8 cellular contexts compared by ENCODE assay signal in the genomic region with DNA sequence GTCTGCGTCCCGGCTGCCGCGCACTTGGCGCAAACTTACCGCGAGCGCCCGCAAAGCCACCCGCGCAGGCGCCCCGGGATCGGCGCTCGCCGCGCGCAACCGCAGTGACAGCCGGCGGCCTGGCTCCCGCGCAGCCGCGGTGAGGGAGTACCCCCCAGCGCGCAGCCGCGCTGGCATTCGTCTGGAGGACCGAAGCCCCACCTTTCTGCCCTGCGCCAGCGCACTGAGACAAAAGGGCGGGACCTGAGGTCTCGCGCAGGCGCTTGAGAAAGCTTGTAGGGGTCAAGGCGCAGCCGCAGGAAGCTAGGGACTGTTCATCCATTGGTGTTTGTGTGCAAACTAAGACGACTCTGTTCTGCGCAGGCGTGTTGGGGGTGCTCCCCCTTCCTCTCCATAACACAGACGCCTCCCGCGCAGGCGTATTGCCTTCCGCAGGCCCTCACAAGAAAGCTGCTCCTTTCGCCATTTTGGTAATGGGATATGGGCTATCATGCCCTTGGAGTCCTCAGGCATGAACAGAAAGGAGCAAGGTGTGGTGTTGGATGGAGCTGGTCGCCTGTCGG. TPM values are rescaled to one million over a fixed set of nuclear protein-coding genes. Genes with fewer than 3 reads are reported as not detected.
A peak's percentile ranks its signal among the peaks of the same experiment; 100 is the strongest.
DNase-seq lines count a peak whose midpoint lies in the region; ATAC-seq, FAIRE-seq and TF ChIP-seq lines count a peak whose summit lies in the region.

Gene PHF12 (minus strand): TSS at position 91 of the 563 bp plus-strand sequence. CDS start 558 bp downstream, outside the sequence.

- TF ChIP-seq CTCF in adrenal gland (IDR thresholded peaks at IDR 0.05) = no peak
- no peak for TF ChIP-seq CTCF in heart right ventricle (IDR thresholded peaks at IDR 0.05)
- peak in 1 of 6 experiments; percentile 41 for TF ChIP-seq CTCF in upper lobe of left lung (IDR thresholded peaks at IDR 0.05)

- H3K4me3 ChIP-seq in adrenal gland (peak within 1 kb of the TSS; percentile 44 to 90 (median 66)), heart right ventricle (peak within 1 kb of the TSS; percentile 68 to 93 (median 88)), upper lobe of left lung (peak within 1 kb of the TSS; percentile 73 to 98 (median 88))

- DNase-seq in GM12892 (ENCODE audit: insufficient read length) = peak; percentile 92
- DNase-seq in NCI-H146 (lab: John Stamatoyannopoulos, UW) = peak; percentile 100
- DNase-seq in T-helper 1 cell = peak; percentile 100
- peak; percentile 99 to 100 (median 100) for DNase-seq in adrenal gland
- peak; percentile 99 to 100 for DNase-seq in heart right ventricle
- peak; percentile 99 to 100 (median 99) for DNase-seq in posterior cingulate gyrus
- peak; percentile 99 to 100 for DNase-seq in upper lobe of left lung

- intact Hi-C loops in adrenal gland (cut with DNase I) = no loop called here
- intact Hi-C loops in heart right ventricle (cut with DNase I) = loop anchor here in 5 of 10 donors (5.0 to 10.0 kb wide), 4 partner anchors 224 to 617 kb away; partner anchors contain the start of genes NEK8 (in 4 of the 5), TLCD1 (in 4 of the 5), IFT20 (in 2 of the 5) and TNFAIP1 (in 2 of the 5)
- intact Hi-C loops in posterior cingulate gyrus (cut with DNase I) = no loop called here

- no peaks in the 10 kb centered on the region for H3K36me3 ChIP-seq in adrenal gland (replicated peaks in 1 of 2)
- H3K36me3 ChIP-seq in heart right ventricle = peaks cover 0 to 18% (median 0%) of the 10 kb centered on the region in 9 donors
- H3K36me3 ChIP-seq in upper lobe of left lung = no peaks in the 10 kb centered on the region

- peak; percentile 98 for FAIRE-seq in GM12892 (lab: Jason Lieb, UNC)

- TF ChIP-seq POLR2A in GM12892 (IDR thresholded peaks at IDR 0.05; ENCODE audit: low read depth, low read length) = peak; percentile 65; the same call in 1 of the 2 replicates
- peak; percentile 34 to 73 for TF ChIP-seq POLR2A in adrenal gland (IDR thresholded peaks at IDR 0.05)
- TF ChIP-seq POLR2A in upper lobe of left lung (IDR thresholded peaks at IDR 0.05) = peak in 3 of 4 donors; percentile 57 to 91 (median 80)

- WGBS in adrenal gland, 4 donors = 0 to 12% (median 0%) methylated on average over 2 to 51 of the region's 51 CpGs
- WGBS in heart right ventricle, 2 donors = 0 to 1% methylated on average over 51 of the region's 51 CpGs
- 0% methylated on average over 11 to 51 of the region's 51 CpGs for WGBS in upper lobe of left lung, 2 donors

- H3K9me3 ChIP-seq in adrenal gland (replicated peaks in 1 of 3) (no peaks in the 10 kb centered on the region), heart right ventricle (no peaks in the 10 kb centered on the region), upper lobe of left lung (no peaks in the 10 kb centered on the region)

- ATAC-seq in HG02852 (IDR thresholded peaks at IDR 0.05; ENCODE audit: unreplicated experiment) (peak; percentile 58), heart right ventricle (peak; percentile 86 to 95 (median 90)), upper lobe of left lung (ENCODE audit: low FRiP score in 2 of 2) (peak; percentile 91 to 94)

- H3K27ac ChIP-seq in adrenal gland (peak within 1 kb of the TSS; percentile 88 to 98 (median 93)), heart right ventricle (peak within 1 kb of the TSS; percentile 87 to 99 (median 98)), upper lobe of left lung (peak within 1 kb of the TSS; percentile 96 to 100 (median 98))

- TF ChIP-seq EP300 in upper lobe of left lung (IDR thresholded peaks at IDR 0.05) = no peak

- H3K27me3 ChIP-seq in adrenal gland = no peaks in the 10 kb centered on the region
- no peaks in the 10 kb centered on the region for H3K27me3 ChIP-seq in heart right ventricle
- no peaks in the 10 kb centered on the region for H3K27me3 ChIP-seq in upper lobe of left lung

- H3K4me1 ChIP-seq in adrenal gland (replicated peaks in 1 of 2) (peaks cover 10 to 33% of the 10 kb centered on the region in 2 donors), heart right ventricle (peaks cover 12 to 36% (median 33%) of the 10 kb centered on the region in 9 donors), upper lobe of left lung (peaks cover 23 to 34% (median 27%) of the 10 kb centered on the region in 4 donors)

RNA-seq across cellular contexts. Expression of gene PHF12, which starts in this region (rescaled TPM):
- polyA plus RNA-seq in GM12892 (2012; ENCODE audit: missing spikeins) = 18.2 TPM
- total RNA-seq in adrenal gland (10 to 100 TPM; 19.6 to 47.9 (median 35.0) TPM), heart right ventricle (10 to 100 TPM; 18.4 to 28.0 (median 21.6) TPM), upper lobe of left lung (100 to 1,000 TPM in 1 of 6 donors, 10 to 100 TPM in 5; 38.8 to 103 (median 62.7) TPM)
- polyA plus RNA-seq in adrenal gland (10 to 100 TPM; 16.2 to 22.7 (median 18.7) TPM), heart right ventricle (10 to 100 TPM in 1 of 2 donors, 1 to 10 TPM in 1; 7.3 to 11.2 TPM)

Comparison
In these comparisons a context has a peak if more than half of its experiments do, and no peak if none do; other contexts are left out.
1. Peak in every context shown above with its lines: DNase-seq, ATAC-seq, H3K4me3 ChIP-seq and H3K27ac ChIP-seq.